24 cellular contexts compared by ENCODE assay signal in the genomic region with DNA sequence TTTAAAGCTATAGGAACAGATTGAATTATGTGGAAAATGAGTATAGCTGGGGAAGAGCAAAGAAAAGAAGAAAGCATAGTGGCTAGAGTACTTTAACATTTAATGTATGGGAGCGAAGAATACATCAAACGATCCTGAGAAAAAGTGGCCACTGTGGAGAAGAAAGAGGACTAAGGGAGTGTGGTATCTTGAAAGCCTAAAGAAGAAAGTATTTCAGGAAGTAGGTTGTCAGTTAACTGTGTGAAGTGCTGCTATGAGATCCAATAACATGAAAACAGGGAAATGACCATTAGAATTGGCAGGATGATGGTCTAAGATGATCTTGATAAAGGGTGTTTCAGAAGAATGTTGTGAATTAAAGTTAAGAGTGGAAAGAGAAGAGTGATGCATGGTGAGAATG.
"Had no signal": no experiment of that assay in that cellular context is flagged by ENCODE, and none has a peak within 500 bp of the region (broad histone marks: within the 10 kb centered on the region; RNA-seq: fewer than 3 reads in every experiment).

No MANE protein-coding gene starts in this region.

- H3K9me3 ChIP-seq: suprapubic skin, testis, thyroid gland, transverse colon, upper lobe of right lung, uterus, vagina had no signal

- H3K4me3 ChIP-seq: stomach, suprapubic skin, testis, thoracic aorta, thyroid gland, tibial artery, tibial nerve, transverse colon, upper lobe of left lung, upper lobe of right lung, uterus, vagina had no signal

- H3K27me3 ChIP-seq: stomach, suprapubic skin, testis, thyroid gland, tibial artery, tibial nerve, transverse colon, upper lobe of left lung, upper lobe of right lung, uterus, vagina had no signal

- DNase-seq: stimulated activated CD4-positive, alpha-beta T cell treated with anti-CD3 and anti-CD28 coated beads, Interleukin-2, amount 100 ng/mL, for 48 hours; stimulated activated CD4-positive, alpha-beta T cell treated with anti-CD3 and anti-CD28 coated beads, Interleukin-4, amount 100 ng/mL, for 1 hour; stimulated activated CD4-positive, alpha-beta T cell treated with anti-CD3 and anti-CD28 coated beads, Interleukin-4, amount 100 ng/mL, for 24 hours; stimulated activated CD4-positive, alpha-beta T cell treated with anti-CD3 and anti-CD28 coated beads, Interleukin-4, amount 100 ng/mL, for 4 hours; stimulated activated CD8-positive, alpha-beta memory T cell treated with anti-CD3 and anti-CD28 coated beads, Interleukin-4, amount 100 ng/mL, for 48 hours; stimulated activated naive B cell treated with anti-CD40 and anti-IgM and Interleukin-4, amounts not matched to agents 10 μg/mL and 1 μg/mL and 100 μg/mL, for 72 hours; stimulated activated naive CD4-positive, alpha-beta T cell; stimulated activated naive CD4-positive, alpha-beta T cell treated with Interleukin-2 at 50 U/mL for 16 hours; stimulated activated naive CD8-positive, alpha-beta T cell treated with anti-CD3 and anti-CD28 coated beads, Interleukin-15, amount 100 ng/mL, for 72 hours; stimulated activated naive CD8-positive, alpha-beta T cell treated with anti-CD3 and anti-CD28 coated beads, Interleukin-15, Interleukin-2, amounts not matched to agents 100 U/mL and 50 U/mL, for 24 hours; stomach; substantia nigra; testis; thyroid gland; tibial artery; transverse colon; trophoblast cell; upper lobe of left lung; upper lobe of right lung; uterus had no signal

- H3K27ac ChIP-seq: stomach, suprapubic skin, testis, thoracic aorta, thyroid gland, tibial artery, tibial nerve, transverse colon, upper lobe of left lung, upper lobe of right lung, uterus, vagina had no signal

- H3K4me1 ChIP-seq: stomach, suprapubic skin, testis, thyroid gland, tibial artery, tibial nerve, transverse colon, upper lobe of left lung, upper lobe of right lung, uterus, vagina had no signal

- H3K36me3 ChIP-seq: stomach, suprapubic skin, thoracic aorta, thyroid gland, tibial artery, tibial nerve, transverse colon, upper lobe of left lung, upper lobe of right lung, uterus, vagina had no signal
